Comparison of ENCODE assay signal across 13 cellular contexts in genomic region chr2:170651603-170652002, GRCh38.
DNase-seq lines count a peak whose midpoint lies in the region; ATAC-seq and TF ChIP-seq lines count a peak whose summit lies in the region.
"Had no signal": no experiment of that assay in that cellular context is flagged by ENCODE, and none has a peak within 500 bp of the region (broad histone marks: within the 10 kb centered on the region; RNA-seq: fewer than 3 reads in every experiment).

No MANE protein-coding gene starts in this region.

- H3K9ac ChIP-seq in HUES48 (ENCODE audit: low read depth, low read length) (no peak overlapping the region), smooth muscle cell (ENCODE audit: low read depth) (no peak overlapping the region)

- TF ChIP-seq CTCF in smooth muscle cell (IDR thresholded peaks at IDR 0.05; ENCODE audit: borderline replicate concordance, insufficient read depth, poor library complexity, severe bottlenecking) = no peak

- H3K27me3 Mint-ChIP-seq in T-helper 2 cell treated with Interferon-gamma antibody and Interleukin-4, amounts not matched to agents 5 μg/mL and 100 μg/mL, for 36 hours (ENCODE audit: low read depth) = no peaks in the 10 kb centered on the region

- H3K27ac ChIP-seq in HUES48 (ENCODE audit: low read depth, low read length) = peak overlapping the region; percentile 39
- H3K27ac ChIP-seq in smooth muscle cell (ENCODE audit: low read depth) = no peak overlapping the region
- H3K27ac ChIP-seq: C4-2B, thoracic aorta had no signal

- H3K4me1 Mint-ChIP-seq in T-helper 2 cell treated with Interferon-gamma antibody and Interleukin-4, amounts not matched to agents 5 μg/mL and 100 μg/mL, for 36 hours (ENCODE audit: low read depth) = peaks cover 14% of the 10 kb centered on the region

- peak overlapping the region; percentile 10 for H3K4me3 Mint-ChIP-seq in T-helper 2 cell treated with Interferon-gamma antibody and Interleukin-4, amounts not matched to agents 5 μg/mL and 100 μg/mL, for 36 hours

- no peaks in the 10 kb centered on the region for H3F3A ChIP-seq in smooth muscle cell (ENCODE audit: low read depth)

- no peaks in the 10 kb centered on the region for H3K79me2 ChIP-seq in smooth muscle cell (ENCODE audit: low read depth)

- no peak overlapping the region for H2AFZ ChIP-seq in smooth muscle cell (ENCODE audit: low read depth)

- H3K36me3 ChIP-seq in HUES48 (ENCODE audit: control insufficient read depth, insufficient read depth, low read length) (no peaks in the 10 kb centered on the region), smooth muscle cell (ENCODE audit: low read depth) (no peaks in the 10 kb centered on the region)
- H3K36me3 ChIP-seq: thoracic aorta had no signal

- peak overlapping the region; percentile 39 for H3K27ac Mint-ChIP-seq in T-helper 2 cell treated with Interferon-gamma antibody and Interleukin-4, amounts not matched to agents 5 μg/mL and 100 μg/mL, for 36 hours

- peaks cover 16% of the 10 kb centered on the region for H3K4me1 ChIP-seq in HUES48 (ENCODE audit: control insufficient read depth, insufficient read depth, low read length)
- H3K4me1 ChIP-seq in smooth muscle cell (ENCODE audit: low read depth) = no peaks in the 10 kb centered on the region

- ATAC-seq in HG02678 (IDR thresholded peaks at IDR 0.05; ENCODE audit: unreplicated experiment) (no peak), HG03457 (IDR thresholded peaks at IDR 0.05; ENCODE audit: unreplicated experiment) (no peak), GM18511 (IDR thresholded peaks at IDR 0.05; ENCODE audit: unreplicated experiment) (no peak)

- H3K27me3 ChIP-seq in HUES48 (ENCODE audit: control insufficient read depth, insufficient read depth, low read length) = no peaks in the 10 kb centered on the region
- no peaks in the 10 kb centered on the region for H3K27me3 ChIP-seq in smooth muscle cell (ENCODE audit: low read depth)

- H4K20me1 ChIP-seq in smooth muscle cell (ENCODE audit: low read depth) = no peaks in the 10 kb centered on the region

- no peak for DNase-seq in T-helper 2 cell treated with Interferon-gamma antibody and Interleukin-4, amounts not matched to agents 5 μg/mL and 100 μg/mL, for 36 hours (ENCODE audit: low spot score)
- peak; percentile 13 for DNase-seq in activated gamma-delta T cell treated with anti-CD3 and anti-CD28 coated beads, Interleukin-2, amount 50 U/mL, for 16 hours (ENCODE audit: low read depth)
- DNase-seq in stimulated activated CD4-positive, alpha-beta T cell treated with anti-CD3 and anti-CD28 coated beads, Interleukin-2, amount 100 ng/mL, for 24 hours = peak; percentile 4 to 26
- no peak for DNase-seq in smooth muscle cell (lab: John Stamatoyannopoulos, UW; ENCODE audit: unreplicated experiment)
- DNase-seq: HCEC 1CT, NCI-H1048, NCI-H446 had no signal

- no peak overlapping the region for H3K4me2 ChIP-seq in smooth muscle cell

- no peak overlapping the region for H3K4me3 ChIP-seq in HUES48 (ENCODE audit: low read depth, low read length)
- no peak overlapping the region for H3K4me3 ChIP-seq in smooth muscle cell
- H3K4me3 ChIP-seq: thoracic aorta had no signal

- H3K9me3 ChIP-seq in HUES48 (ENCODE audit: control insufficient read depth, insufficient read depth, low read length) = no peaks in the 10 kb centered on the region
- H3K9me3 ChIP-seq in smooth muscle cell (replicated peaks; ENCODE audit: low read depth) = no peaks in the 10 kb centered on the region
- H3K9me3 ChIP-seq: thoracic aorta had no signal

- no peaks in the 10 kb centered on the region for H3K36me3 Mint-ChIP-seq in T-helper 2 cell treated with Interferon-gamma antibody and Interleukin-4, amounts not matched to agents 5 μg/mL and 100 μg/mL, for 36 hours (ENCODE audit: low read depth)

- 71% methylated on average over 8 of the region's 8 CpGs for WGBS in smooth muscle cell (ENCODE audit: low lambda C conversion rate)

- H3K9me3 Mint-ChIP-seq in T-helper 2 cell treated with Interferon-gamma antibody and Interleukin-4, amounts not matched to agents 5 μg/mL and 100 μg/mL, for 36 hours = no peaks in the 10 kb centered on the region

Comparison
In these comparisons a context has a peak if more than half of its experiments do, and no peak if none do; other contexts are left out.
1. DNase-seq: peak in activated gamma-delta T cell treated with anti-CD3 and anti-CD28 coated beads, Interleukin-2, amount 50 U/mL, for 16 hours (single experiment) and stimulated activated CD4-positive, alpha-beta T cell treated with anti-CD3 and anti-CD28 coated beads, Interleukin-2, amount 100 ng/mL, for 24 hours (2 of 2); none in T-helper 2 cell treated with Interferon-gamma antibody and Interleukin-4, amounts not matched to agents 5 μg/mL and 100 μg/mL, for 36 hours (single experiment) and smooth muscle cell (single experiment).